ENCODE assay signal across 2 cellular contexts in the genomic region with DNA sequence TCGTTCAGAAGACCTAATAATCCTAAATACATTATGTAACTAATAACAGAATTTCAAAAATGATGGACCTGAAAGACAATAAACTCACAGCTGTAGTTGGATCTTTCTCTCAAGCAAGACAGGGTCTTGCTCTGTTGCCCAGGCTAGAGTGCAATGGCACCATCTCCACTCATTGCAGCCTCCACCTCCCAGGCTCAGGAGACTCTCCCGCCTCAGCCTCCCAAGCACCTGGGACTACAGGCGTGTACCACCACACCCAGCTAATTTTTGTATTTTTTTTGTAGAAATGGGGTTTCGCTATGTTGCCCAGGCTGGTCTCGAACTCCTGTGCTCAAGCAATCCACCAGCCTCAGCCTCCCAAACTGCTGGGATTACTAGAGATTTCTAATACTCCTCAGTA. TPM values are rescaled to one million over a fixed set of nuclear protein-coding genes. Genes with fewer than 3 reads are reported as not detected.
"Had no signal": no experiment of that assay in that cellular context is flagged by ENCODE, and none has a peak within 500 bp of the region (broad histone marks: within the 10 kb centered on the region; RNA-seq: fewer than 3 reads in every experiment).

No MANE protein-coding gene starts in this region.

RNA-seq across cellular contexts. Expression of a gene that starts 18.4 kb away (rescaled TPM):
- total RNA-seq: GM23248 had no signal

RNA-seq across cellular contexts. Expression of a gene that starts 46.2 kb away (rescaled TPM):
- polyA plus RNA-seq: IgD-negative memory B cell had no signal
